ENCODE assay signal across 17 cellular contexts in the genomic region with DNA sequence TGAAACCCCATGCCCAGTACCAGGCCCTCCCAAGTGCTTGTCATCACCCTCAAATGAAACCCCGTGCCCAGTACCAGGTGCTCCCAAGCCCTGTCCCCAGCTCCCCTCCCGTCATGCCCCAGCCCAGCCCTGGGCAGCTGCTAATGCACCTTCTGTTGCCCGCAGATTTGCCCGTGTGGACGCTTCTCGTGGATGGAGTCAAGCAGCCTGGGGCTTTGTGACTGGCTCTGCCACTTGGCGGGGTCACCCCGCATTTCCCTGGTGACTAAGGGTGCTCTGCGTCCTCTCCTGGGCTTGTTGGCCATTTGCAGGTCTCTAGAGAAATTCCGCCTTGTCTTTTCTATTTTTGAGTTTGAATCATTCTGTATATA.
DNase-seq lines count a peak whose midpoint lies in the region; ATAC-seq and TF ChIP-seq lines count a peak whose summit lies in the region.
"Had no signal": no experiment of that assay in that cellular context is flagged by ENCODE, and none has a peak within 500 bp of the region (broad histone marks: within the 10 kb centered on the region; RNA-seq: fewer than 3 reads in every experiment).

No MANE protein-coding gene starts in this region.

- no peak overlapping the region for H2AFZ ChIP-seq in mammary epithelial cell (ENCODE audit: low read depth, low read length)

- intact Hi-C loops in left ventricle myocardium inferior (cut with micrococcal nuclease): no loop called here
- intact Hi-C loops in left cardiac atrium (cut with DNase I): no loop called here
- intact Hi-C loops in lower lobe of right lung (cut with DNase I): no loop called here
- intact Hi-C loops in mammary epithelial cell (cut with micrococcal nuclease): no loop called here

- H3K4me1 Mint-ChIP-seq in WTC11: peaks cover 66% of the 10 kb centered on the region

- 97% methylated on average over 9 of the region's 10 CpGs for WGBS in mammary epithelial cell (ENCODE audit: low coverage, missing lambda C conversion rate)

- H3K4me3 ChIP-seq in left ventricle myocardium inferior (no peak overlapping the region), lower lobe of right lung (no peak overlapping the region), mammary epithelial cell (replicated peaks in 1 of 3; ENCODE audit: insufficient read depth in 1 of 3, low read depth in 2 of 3, low read length in 3 of 3) (no peak overlapping the region)
- H3K4me3 ChIP-seq: BLaER1, SK-N-MC had no signal

- dilution Hi-C loops in mammary epithelial cell (cut with HindIII; ENCODE audit: low sequenced_read_pairs): loop anchor here (5.0 kb wide), 1 partner anchor 100 kb away; no protein-coding TSS in a partner anchor

- no peak overlapping the region for H3K4me3 Mint-ChIP-seq in WTC11
- H3K4me3 Mint-ChIP-seq: CD4-positive, alpha-beta memory T cell had no signal

- no peaks in the 10 kb centered on the region for H3K27me3 ChIP-seq in left ventricle myocardium inferior (ENCODE audit: low read depth)
- no peaks in the 10 kb centered on the region for H3K27me3 ChIP-seq in lower lobe of right lung (ENCODE audit: low read depth)
- no peaks in the 10 kb centered on the region for H3K27me3 ChIP-seq in mammary epithelial cell (ENCODE audit: insufficient read depth, low read length)
- H3K27me3 ChIP-seq: BLaER1 had no signal

- ATAC-seq in left cardiac atrium: no peak
- no peak for ATAC-seq in WTC11
- ATAC-seq in lower lobe of right lung: no peak
- ATAC-seq: Panc1 had no signal

- no peaks in the 10 kb centered on the region for H3K27me3 Mint-ChIP-seq in WTC11 (ENCODE audit: low read depth)
- H3K27me3 Mint-ChIP-seq: CD4-positive, alpha-beta memory T cell had no signal

- in situ Hi-C loops in mammary epithelial cell (cut with MboI; ENCODE audit: low sequenced_read_pairs in 2 of 2): no loop called here

- peaks cover 3% of the 10 kb centered on the region for H3K79me2 ChIP-seq in mammary epithelial cell (ENCODE audit: insufficient read depth, low read length)

- POLR2A ChIA-PET in WTC11 (lab: Charles Lee): no interaction called here

- CTCF ChIA-PET in WTC11 (lab: Charles Lee): no interaction called here
- CTCF ChIA-PET in mammary epithelial cell (lab: Charles Lee; ENCODE audit: low non-redundant PET): no interaction called here

- H3K36me3 ChIP-seq in left ventricle myocardium inferior (no peaks in the 10 kb centered on the region), lower lobe of right lung (peaks cover 16% of the 10 kb centered on the region), mammary epithelial cell (ENCODE audit: insufficient read depth, low read length) (no peaks in the 10 kb centered on the region)

- H3K27ac Mint-ChIP-seq in WTC11: peak overlapping the region; percentile 84; the same call in 1 of the 2 replicates

- H3K27ac ChIP-seq in left ventricle myocardium inferior (replicated peaks) (peak overlapping the region; percentile 83), lower lobe of right lung (peak overlapping the region; percentile 3), mammary epithelial cell (ENCODE audit: insufficient read depth, low read depth, low read length) (no peak overlapping the region)
- H3K27ac ChIP-seq: BLaER1, RWPE1, SK-N-MC had no signal

- DNase-seq in left ventricle myocardium inferior (no peak), left cardiac atrium (no peak), WTC11 (ENCODE audit: low spot score) (no peak), lower lobe of right lung (no peak), NCI-H226 (no peak), DMS153 (lab: John Stamatoyannopoulos, UW) (no peak), mammary epithelial cell (no peak)
- DNase-seq: CD4-positive, alpha-beta memory T cell; DND-41; NCI-H1417; NCI-H1694; NCI-H2029 treated with DMSO at 0.1 percent for 48 hours; SIG-M5 had no signal

- H3K9me3 ChIP-seq in left ventricle myocardium inferior (replicated peaks) (no peaks in the 10 kb centered on the region), lower lobe of right lung (no peaks in the 10 kb centered on the region), mammary epithelial cell (replicated peaks; ENCODE audit: insufficient read depth, low read length) (no peaks in the 10 kb centered on the region)
- H3K9me3 ChIP-seq: BLaER1 had no signal

- 0 out of 2 replicates have a peak, but pooled peaks cover 2% of the 10 kb centered on the region for H3K36me3 Mint-ChIP-seq in WTC11

- no peak for TF ChIP-seq CTCF in left ventricle myocardium inferior (IDR thresholded peaks at IDR 0.05; ENCODE audit: borderline replicate concordance)
- TF ChIP-seq CTCF in WTC11 (IDR thresholded peaks at IDR 0.05): no peak
- no peak for TF ChIP-seq CTCF in lower lobe of right lung (IDR thresholded peaks at IDR 0.05)
- TF ChIP-seq CTCF in mammary epithelial cell (conservative IDR thresholded peaks at IDR 0.05 in 1 of 2, IDR thresholded peaks at IDR 0.05 in 1 of 2; ENCODE audit: extremely low read depth in 1 of 2, insufficient read depth in 1 of 2, low read depth in 1 of 2, low read length in 2 of 2): no peak

- H3K9me3 Mint-ChIP-seq in WTC11: no peaks in the 10 kb centered on the region

- no peak overlapping the region for H3K9ac ChIP-seq in mammary epithelial cell (ENCODE audit: insufficient read depth, low read length)
- H3K9ac ChIP-seq: BLaER1 had no signal

- no peak overlapping the region for H3K4me2 ChIP-seq in mammary epithelial cell (ENCODE audit: insufficient read depth, low read depth, low read length)

- H3K4me1 ChIP-seq in left ventricle myocardium inferior: peaks cover 86% of the 10 kb centered on the region
- H3K4me1 ChIP-seq in lower lobe of right lung: peaks cover 47% of the 10 kb centered on the region
- H3K4me1 ChIP-seq in mammary epithelial cell (ENCODE audit: insufficient read depth, low read length): no peaks in the 10 kb centered on the region

- no peaks in the 10 kb centered on the region for H4K20me1 ChIP-seq in mammary epithelial cell (ENCODE audit: insufficient read depth, low read length)

- BruUV-seq in mammary epithelial cell (replicated peaks; lab: Mats Ljungman, UMichigan): no TSS peak

TF ChIP-seq in WTC11, 78 proteins besides CTCF, POLR2A, EP300 and RAD21:
- TF ChIP-seq TEAD1 (CRISPR knock-in tag; IDR thresholded peaks at IDR 0.05) (no peak), TEAD4 (CRISPR knock-in tag; IDR thresholded peaks at IDR 0.05) (no peak), SP1 (CRISPR knock-in tag; conservative IDR thresholded peaks at IDR 0.05) (no peak), ZNF423 (CRISPR knock-in tag; IDR thresholded peaks at IDR 0.05) (no peak), MXD4 (CRISPR knock-in tag; IDR thresholded peaks at IDR 0.05; ENCODE audit: borderline replicate concordance) (no peak), AFF4 (CRISPR knock-in tag; IDR thresholded peaks at IDR 0.05; ENCODE audit: borderline replicate concordance) (no peak), ESRRA (CRISPR knock-in tag; IDR thresholded peaks at IDR 0.05; ENCODE audit: borderline replicate concordance) (no peak)
